9 cellular contexts compared by ENCODE assay signal in genomic region chr1:112699425-112700144, GRCh38. TPM values are rescaled to one million over a fixed set of nuclear protein-coding genes. Genes with fewer than 3 reads are reported as not detected.
A peak's percentile ranks its signal among the peaks of the same experiment; 100 is the strongest.
DNase-seq lines count a peak whose midpoint lies in the region; TF ChIP-seq lines count a peak whose summit lies in the region.
"Had no signal": no experiment of that assay in that cellular context is flagged by ENCODE, and none has a peak within 500 bp of the region (broad histone marks: within the 10 kb centered on the region; RNA-seq: fewer than 3 reads in every experiment).

No MANE protein-coding gene starts in this region.

- intact Hi-C loops in ascending aorta (cut with DNase I), result loop anchor here (1.0 to 10.0 kb wide), 5 partner anchors 25 to 965 kb away; partner anchors contain the start of genes INKA2, MAGI3 and MOV10

- TF ChIP-seq POLR2A in tibial nerve (IDR thresholded peaks at IDR 0.05), result no peak

- DNase-seq in activated CD8-positive, alpha-beta memory T cell treated with anti-CD3 and anti-CD28 coated beads for 24 hours, result peak; percentile 52
- no peak for DNase-seq in activated CD8-positive, alpha-beta memory T cell treated with anti-CD3 and anti-CD28 coated beads, Interleukin-2, amount 50 U/mL, for 4 hours
- DNase-seq in ascending aorta (ENCODE audit: low spot score in 2 of 2) (no peak), tibial nerve (ENCODE audit: low spot score in 2 of 2) (no peak), anterior cingulate cortex (lab: John Stamatoyannopoulos, UW) (no peak), DMS79 treated with DMSO at 0.1 percent for 48 hours (lab: John Stamatoyannopoulos, UW) (no peak), hypothalamus (lab: John Stamatoyannopoulos, UW) (no peak)
- DNase-seq: NCI-H1048 had no signal

- H3K4me3 ChIP-seq in ascending aorta (peak overlapping the region in 1 of 2 donors; percentile 11), muscle layer of colon (ENCODE audit: low read depth in 1 of 2, low read length in 2 of 2) (no peak overlapping the region), tibial nerve (no peak overlapping the region)

- TF ChIP-seq CTCF in ascending aorta (IDR thresholded peaks at IDR 0.05), result no peak
- no peak for TF ChIP-seq CTCF in tibial nerve (IDR thresholded peaks at IDR 0.05)

- no peaks in the 10 kb centered on the region for H3K27me3 ChIP-seq in ascending aorta
- no peaks in the 10 kb centered on the region for H3K27me3 ChIP-seq in muscle layer of colon (ENCODE audit: control insufficient read depth in 1 of 2, insufficient read depth in 2 of 2, low read length in 2 of 2)
- no peaks in the 10 kb centered on the region for H3K27me3 ChIP-seq in tibial nerve

- TF ChIP-seq EP300 in tibial nerve (IDR thresholded peaks at IDR 0.05), result no peak

- peaks cover 64 to 69% of the 10 kb centered on the region in 2 donors for H3K36me3 ChIP-seq in ascending aorta
- peaks cover 74% of the 10 kb centered on the region for H3K36me3 ChIP-seq in muscle layer of colon (ENCODE audit: insufficient read depth, low read length)
- peaks cover 3 to 58% (median 5%) of the 10 kb centered on the region in 3 donors for H3K36me3 ChIP-seq in tibial nerve

- H3K9me3 ChIP-seq in ascending aorta, result no peaks in the 10 kb centered on the region
- H3K9me3 ChIP-seq in muscle layer of colon (ENCODE audit: low read length), result no peaks in the 10 kb centered on the region
- H3K9me3 ChIP-seq in tibial nerve, result no peaks in the 10 kb centered on the region

- no peak overlapping the region for H3K9ac ChIP-seq in muscle layer of colon (ENCODE audit: low read length)

- H3K4me1 ChIP-seq in ascending aorta, result peaks cover 23 to 44% of the 10 kb centered on the region in 2 donors
- peaks cover 50% of the 10 kb centered on the region for H3K4me1 ChIP-seq in muscle layer of colon (ENCODE audit: insufficient read depth, low read length)
- H3K4me1 ChIP-seq in tibial nerve, result peaks cover 0 to 68% (median 61%) of the 10 kb centered on the region in 4 donors

- WGBS in tibial nerve, 2 donors, result 49 to 68% methylated on average over 9 to 13 of the region's 13 CpGs

- H3K27ac ChIP-seq in ascending aorta (peak overlapping the region; percentile 99), muscle layer of colon (ENCODE audit: low read depth, low read length) (peak overlapping the region; percentile 79), tibial nerve (peak overlapping the region; percentile 81 to 100 (median 98))

RNA-seq across cellular contexts. Expression of gene RHOC, which starts 7.3 kb away (rescaled TPM):
- 379 TPM for total RNA-seq in ascending aorta
- 100 to 1,000 TPM; 225 to 297 (median 293) TPM for total RNA-seq in tibial nerve

RNA-seq across cellular contexts. Expression of gene PPM1J, which starts 15.5 kb away (rescaled TPM):
- total RNA-seq in ascending aorta, result 10.0 TPM
- total RNA-seq in tibial nerve, result 1 to 10 TPM in 3 of 4 donors, under 1 TPM in 1; 0.66 to 3.3 (median 1.8) TPM

RNA-seq across cellular contexts. Expression of gene MOV10, which starts 25.1 kb away (rescaled TPM):
- total RNA-seq in ascending aorta (69.5 TPM), tibial nerve (10 to 100 TPM; 30.6 to 69.9 (median 43.8) TPM)
